ENCODE assay signal across 7 cellular contexts in the genomic region with DNA sequence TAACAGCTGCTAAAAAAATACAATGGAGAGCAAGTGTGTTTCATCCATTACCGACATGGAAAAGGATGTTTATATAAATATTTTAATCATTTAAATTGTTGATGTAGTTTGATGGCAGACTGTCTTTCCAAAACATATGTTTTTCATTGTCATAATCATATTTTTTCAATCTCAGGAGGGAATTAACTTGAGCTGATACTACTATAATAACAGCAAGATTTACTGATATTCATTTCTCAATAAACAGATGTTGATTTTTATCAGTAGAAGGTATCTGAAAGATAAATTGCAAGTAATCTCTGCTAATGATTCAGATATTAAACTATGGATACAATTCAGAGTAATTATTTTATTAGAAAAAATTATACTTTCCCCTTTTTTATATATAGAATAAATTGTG.
"Had no signal": no experiment of that assay in that cellular context is flagged by ENCODE, and none has a peak within 500 bp of the region (broad histone marks: within the 10 kb centered on the region; RNA-seq: fewer than 3 reads in every experiment).

No MANE protein-coding gene starts in this region.

- ATAC-seq: HCT116 had no signal

- H3K4me3 ChIP-seq: GM23248, HAP-1 had no signal

- DNase-seq: GM23248, GOT3, H7, HFFc6, KBM-7 had no signal

- H3K9me3 ChIP-seq: HAP-1 had no signal

- H3K36me3 ChIP-seq: HAP-1 had no signal

- H3K4me1 ChIP-seq: HAP-1 had no signal

- H3K27ac ChIP-seq: GM23248 had no signal
